20 cellular contexts compared by ENCODE assay signal in the genomic region with DNA sequence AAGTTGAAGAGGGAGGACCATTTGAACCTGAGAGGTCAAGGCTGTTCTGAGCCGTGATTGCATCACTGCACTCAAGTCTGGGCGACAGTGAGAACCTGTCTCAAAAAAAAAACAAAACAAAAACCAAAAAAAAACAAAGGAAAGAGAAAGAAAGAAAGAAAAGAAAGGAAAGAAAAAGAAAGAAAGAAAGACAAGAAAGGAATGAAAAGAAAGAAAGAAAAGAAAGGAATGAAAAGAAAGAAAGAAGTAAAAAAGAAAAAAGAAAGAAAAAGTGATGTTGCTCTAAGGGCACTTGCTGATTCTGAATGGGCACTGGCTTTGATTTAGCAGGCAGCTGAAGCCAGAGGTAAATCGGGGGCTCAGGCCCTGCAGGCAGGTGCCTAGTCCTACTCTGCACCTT.
"Had no signal": no experiment of that assay in that cellular context is flagged by ENCODE, and none has a peak within 500 bp of the region (broad histone marks: within the 10 kb centered on the region; RNA-seq: fewer than 3 reads in every experiment).

No MANE protein-coding gene starts in this region.

- H3K9me3 ChIP-seq: MG63, SK-N-SH had no signal

- DNase-seq: Karpas-422, KG1, MG63, NCI-H1092, NCI-H1105 treated with DMSO at 0.1 percent for 48 hours, NCI-H1417 treated with DMSO at 0.1 percent for 48 hours, NCI-H146, NCI-H1694 treated with DMSO at 0.1 percent for 48 hours, NCI-H1930, NCI-H2081, NCI-H2107, NCI-H2227 treated with DMSO at 0.1 percent for 48 hours, NCI-H524, NCI-H526 treated with DMSO at 0.1 percent for 48 hours, NCI-H748 treated with DMSO at 0.1 percent for 48 hours, RPMI8226, SHP77, SK-N-SH, T-helper 1 cell had no signal

- H3K4me2 ChIP-seq: SK-N-SH had no signal

- H3K9ac ChIP-seq: SK-N-SH had no signal

- H3K36me3 ChIP-seq: MG63 had no signal

- H3K4me3 ChIP-seq: MG63 had no signal

- FAIRE-seq: RCC 7860 had no signal

- H3K27me3 ChIP-seq: MG63 had no signal
